1 cellular context compared by ENCODE assay signal in genomic region chr5:75412111-75412990, GRCh38.
TF ChIP-seq lines count a peak whose summit lies in the region.

No MANE protein-coding gene starts in this region.

TF ChIP-seq in H1, 55 proteins besides CTCF, POLR2A, EP300 and RAD21 (continued from another document):
- no peak for TF ChIP-seq SRF (IDR thresholded peaks at IDR 0.05; ENCODE audit: low read depth, low read length)
- TF ChIP-seq POLR2AphosphoS5 (IDR thresholded peaks at IDR 0.05; ENCODE audit: low read depth, low read length): no peak
- TF ChIP-seq KDM4A (IDR thresholded peaks at IDR 0.05; ENCODE audit: low read depth, low read length, severe bottlenecking): no peak
- TF ChIP-seq TAF1 (IDR thresholded peaks at IDR 0.05; ENCODE audit: low read depth, low read length): no peak
- TF ChIP-seq MAFK (IDR thresholded peaks at IDR 0.05; ENCODE audit: low read depth, low read length): no peak
- TF ChIP-seq BRCA1 (IDR thresholded peaks at IDR 0.05; ENCODE audit: low read depth, low read length): no peak
- TF ChIP-seq KDM1A (IDR thresholded peaks at IDR 0.05; ENCODE audit: borderline replicate concordance, low read length): no peak
- TF ChIP-seq CHD2 (IDR thresholded peaks at IDR 0.05; ENCODE audit: low read length): no peak
- TF ChIP-seq CHD7 (IDR thresholded peaks at IDR 0.05; ENCODE audit: insufficient replicate concordance, low read length): no peak
- no peak for TF ChIP-seq ZNF274 (IDR thresholded peaks at IDR 0.05; ENCODE audit: borderline replicate concordance, extremely low read depth, low read length)
